Comparison of ENCODE assay signal across 21 cellular contexts in the genomic region with DNA sequence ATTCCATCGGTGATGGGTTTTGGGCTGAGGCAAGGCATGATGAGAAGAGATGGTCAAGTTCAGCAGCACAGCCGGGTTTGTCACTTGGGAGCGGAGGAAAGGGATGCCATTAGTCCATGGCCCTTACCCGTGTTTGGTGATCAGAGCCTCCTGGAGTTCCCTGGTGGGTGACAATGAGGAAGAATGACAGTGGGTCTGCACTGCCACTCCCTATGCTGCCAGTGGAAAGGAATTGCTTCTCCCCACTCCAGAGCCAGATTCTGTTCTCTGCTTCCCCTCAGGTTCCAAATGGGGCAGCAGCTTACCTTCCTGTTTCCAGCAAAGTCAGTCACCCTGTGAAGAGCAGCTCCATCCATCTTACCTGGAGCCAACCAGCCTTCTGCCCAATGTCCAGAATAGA.
A peak's percentile ranks its signal among the peaks of the same experiment; 100 is the strongest.
DNase-seq lines count a peak whose midpoint lies in the region; ATAC-seq and TF ChIP-seq lines count a peak whose summit lies in the region.
"Had no signal": no experiment of that assay in that cellular context is flagged by ENCODE, and none has a peak within 500 bp of the region (broad histone marks: within the 10 kb centered on the region; RNA-seq: fewer than 3 reads in every experiment).

No MANE protein-coding gene starts in this region.

- peak; percentile 3 for DNase-seq in activated CD4-positive, alpha-beta T cell treated with anti-CD3 and anti-CD28 coated beads, Interleukin-2, amount 10 ng/mL, durations not matched to agents 7 days and 5 days
- no peak for DNase-seq in activated CD4-positive, alpha-beta T cell treated with anti-CD3 and anti-CD28 coated beads, Interleukin-2, amount 50 U/mL, for 1 hour
- DNase-seq in Peyer's patch (peak in 2 of 3 donors; percentile 4 to 29), endodermal cell (peak; percentile 20), posterior vena cava (ENCODE audit: low spot score) (peak; percentile 14), WTC11 (ENCODE audit: low spot score) (no peak), HT-29 (ENCODE audit: low spot score) (no peak)
- DNase-seq: AML-193; CD4-positive, alpha-beta memory T cell; DMS153; DMS79; GDM1; HFFc6 had no signal

- H3K4me1 Mint-ChIP-seq in activated CD4-positive, alpha-beta T cell treated with anti-CD3 and anti-CD28 coated beads, Interleukin-2, amount 10 ng/mL, durations not matched to agents 7 days and 5 days, result no peaks in the 10 kb centered on the region
- H3K4me1 Mint-ChIP-seq in endodermal cell, result no peaks in the 10 kb centered on the region
- H3K4me1 Mint-ChIP-seq in WTC11, result no peaks in the 10 kb centered on the region
- H3K4me1 Mint-ChIP-seq: CD14-positive monocyte; CD4-positive, alpha-beta memory T cell; GM23338 had no signal

- H3K27me3 ChIP-seq in Peyer's patch (no peaks in the 10 kb centered on the region), endodermal cell (ENCODE audit: control insufficient read depth, insufficient read depth, low read length, poor library complexity, severe bottlenecking) (peaks cover 4% of the 10 kb centered on the region)
- H3K27me3 ChIP-seq: BLaER1 had no signal

- no peaks in the 10 kb centered on the region for H3K36me3 Mint-ChIP-seq in activated CD4-positive, alpha-beta T cell treated with anti-CD3 and anti-CD28 coated beads, Interleukin-2, amount 10 ng/mL, durations not matched to agents 7 days and 5 days (ENCODE audit: low read depth)
- H3K36me3 Mint-ChIP-seq in endodermal cell (ENCODE audit: low read depth) (no peaks in the 10 kb centered on the region), WTC11 (no peaks in the 10 kb centered on the region)
- H3K36me3 Mint-ChIP-seq: CD14-positive monocyte; CD4-positive, alpha-beta memory T cell had no signal

- intact Hi-C loops in posterior vena cava (cut with DNase I), result no loop called here

- H3K36me3 ChIP-seq in Peyer's patch (no peaks in the 10 kb centered on the region), endodermal cell (ENCODE audit: control insufficient read depth, insufficient read depth, low read length) (no peaks in the 10 kb centered on the region)
- H3K36me3 ChIP-seq: BLaER1 had no signal

- H3K27ac ChIP-seq in Peyer's patch (no peak overlapping the region), endodermal cell (ENCODE audit: low read depth, low read length) (no peak overlapping the region)
- H3K27ac ChIP-seq: 22Rv1, A549, BLaER1 had no signal

- no peak overlapping the region for H3K4me3 ChIP-seq in Peyer's patch
- no peak overlapping the region for H3K4me3 ChIP-seq in endodermal cell (ENCODE audit: low read length)
- H3K4me3 ChIP-seq: A549, BLaER1, GM23338 had no signal

- no peak overlapping the region for H3K9ac ChIP-seq in endodermal cell (ENCODE audit: extremely low read depth, low read length, poor library complexity, severe bottlenecking)
- H3K9ac ChIP-seq: BLaER1 had no signal

- no peak for TF ChIP-seq POLR2A in Peyer's patch (IDR thresholded peaks at IDR 0.05)

- H3K27me3 Mint-ChIP-seq in activated CD4-positive, alpha-beta T cell treated with anti-CD3 and anti-CD28 coated beads, Interleukin-2, amount 10 ng/mL, durations not matched to agents 7 days and 5 days, result peaks cover 3% of the 10 kb centered on the region
- peaks cover 9% of the 10 kb centered on the region for H3K27me3 Mint-ChIP-seq in endodermal cell (ENCODE audit: insufficient read depth)
- no peaks in the 10 kb centered on the region for H3K27me3 Mint-ChIP-seq in WTC11 (ENCODE audit: low read depth)

- WGBS in endodermal cell (ENCODE audit: insufficient coverage in 1 of 2, insufficient read length in 1 of 2), 2 experiments, result 58 to 68% methylated on average over 3 to 4 of the region's 4 CpGs

- TF ChIP-seq CTCF in Peyer's patch (IDR thresholded peaks at IDR 0.05), result no peak
- no peak for TF ChIP-seq CTCF in endodermal cell (conservative IDR thresholded peaks at IDR 0.05)
- TF ChIP-seq CTCF in WTC11 (IDR thresholded peaks at IDR 0.05), result no peak

- no peak overlapping the region for H3K4me3 Mint-ChIP-seq in activated CD4-positive, alpha-beta T cell treated with anti-CD3 and anti-CD28 coated beads, Interleukin-2, amount 10 ng/mL, durations not matched to agents 7 days and 5 days
- no peak overlapping the region for H3K4me3 Mint-ChIP-seq in endodermal cell
- H3K4me3 Mint-ChIP-seq in WTC11, result no peak overlapping the region
- H3K4me3 Mint-ChIP-seq: CD14-positive monocyte; CD4-positive, alpha-beta memory T cell; GM23338; HFFc6 had no signal

- POLR2A ChIA-PET in activated CD4-positive, alpha-beta T cell treated with anti-CD3 and anti-CD28 coated beads, Interleukin-2, amount 10 ng/mL, durations not matched to agents 7 days and 5 days (lab: Charles Lee), result no interaction called here
- POLR2A ChIA-PET in WTC11 (lab: Charles Lee), result no interaction called here

- ATAC-seq in WTC11 (no peak), GM18868 (IDR thresholded peaks at IDR 0.05; ENCODE audit: unreplicated experiment) (no peak)
- ATAC-seq: A549, GM23338, HCT116, HepG2 had no signal

- H3K9me3 ChIP-seq in Peyer's patch (no peaks in the 10 kb centered on the region), endodermal cell (ENCODE audit: control insufficient read depth, low read length) (no peaks in the 10 kb centered on the region)
- H3K9me3 ChIP-seq: A549, BLaER1 had no signal

- H3K4me1 ChIP-seq in Peyer's patch (no peaks in the 10 kb centered on the region), endodermal cell (ENCODE audit: control insufficient read depth, insufficient read depth, low read length) (no peaks in the 10 kb centered on the region)
- H3K4me1 ChIP-seq: A549, BLaER1 had no signal

- CTCF ChIA-PET in activated CD4-positive, alpha-beta T cell treated with anti-CD3 and anti-CD28 coated beads, Interleukin-2, amount 10 ng/mL, durations not matched to agents 7 days and 5 days (lab: Charles Lee), result no interaction called here
- CTCF ChIA-PET in WTC11 (lab: Charles Lee), result no interaction called here

- no peaks in the 10 kb centered on the region for H3K9me3 Mint-ChIP-seq in activated CD4-positive, alpha-beta T cell treated with anti-CD3 and anti-CD28 coated beads, Interleukin-2, amount 10 ng/mL, durations not matched to agents 7 days and 5 days
- no peaks in the 10 kb centered on the region for H3K9me3 Mint-ChIP-seq in endodermal cell
- H3K9me3 Mint-ChIP-seq in WTC11, result peaks cover 9% of the 10 kb centered on the region
- H3K9me3 Mint-ChIP-seq: GM23338, HFFc6 had no signal

- H3K27ac Mint-ChIP-seq in activated CD4-positive, alpha-beta T cell treated with anti-CD3 and anti-CD28 coated beads, Interleukin-2, amount 10 ng/mL, durations not matched to agents 7 days and 5 days, result no peak overlapping the region
- no peak overlapping the region for H3K27ac Mint-ChIP-seq in endodermal cell
- H3K27ac Mint-ChIP-seq in WTC11, result no peak overlapping the region
- H3K27ac Mint-ChIP-seq: CD14-positive monocyte; CD4-positive, alpha-beta memory T cell; GM23338; HFFc6 had no signal

TF ChIP-seq in WTC11, 78 proteins besides CTCF, POLR2A, EP300 and RAD21 (continues in another document):
- TF ChIP-seq, protein P1, sequence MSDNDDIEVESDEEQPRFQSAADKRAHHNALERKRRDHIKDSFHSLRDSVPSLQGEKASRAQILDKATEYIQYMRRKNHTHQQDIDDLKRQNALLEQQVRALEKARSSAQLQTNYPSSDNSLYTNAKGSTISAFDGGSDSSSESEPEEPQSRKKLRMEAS (CRISPR knock-in tag; IDR thresholded peaks at IDR 0.05), result no peak
- TF ChIP-seq TCF7 (CRISPR knock-in tag; IDR thresholded peaks at IDR 0.05; ENCODE audit: low read depth), result no peak
- TF ChIP-seq, protein P2, sequence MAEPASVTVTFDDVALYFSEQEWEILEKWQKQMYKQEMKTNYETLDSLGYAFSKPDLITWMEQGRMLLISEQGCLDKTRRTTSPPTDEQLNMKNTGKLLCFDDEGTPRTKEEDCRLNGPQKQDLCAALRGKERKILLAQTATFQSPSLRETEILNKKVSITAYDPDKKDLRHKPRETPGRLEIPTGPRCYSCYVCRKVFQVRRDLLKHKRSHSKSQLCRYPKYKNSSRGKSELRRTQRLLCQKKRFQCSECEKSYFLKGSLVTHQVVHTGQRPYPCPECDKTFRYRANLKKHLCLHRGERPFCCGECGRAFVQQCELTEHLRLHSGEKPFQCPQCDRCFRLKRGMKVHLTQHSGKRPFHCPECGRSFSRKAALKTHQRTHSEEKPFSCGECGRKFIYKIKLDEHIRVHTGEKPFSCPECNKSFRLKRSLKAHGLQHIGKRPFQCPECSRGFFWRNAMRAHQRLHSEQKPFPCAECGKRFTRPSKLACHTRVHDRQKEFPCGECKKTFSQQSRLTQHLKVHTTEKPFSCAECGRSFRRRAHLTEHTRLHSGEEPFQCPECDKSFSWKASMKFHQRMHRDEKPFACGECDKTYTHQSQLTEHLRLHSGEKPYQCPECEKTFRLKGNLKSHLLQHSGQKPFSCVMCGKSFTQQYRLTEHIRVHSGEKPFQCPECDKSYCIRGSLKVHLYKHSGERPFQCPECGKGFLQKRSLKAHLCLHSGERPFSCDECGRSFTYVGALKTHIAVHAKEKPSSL (CRISPR knock-in tag; conservative IDR thresholded peaks at IDR 0.05), result no peak
- TF ChIP-seq, protein P3, sequence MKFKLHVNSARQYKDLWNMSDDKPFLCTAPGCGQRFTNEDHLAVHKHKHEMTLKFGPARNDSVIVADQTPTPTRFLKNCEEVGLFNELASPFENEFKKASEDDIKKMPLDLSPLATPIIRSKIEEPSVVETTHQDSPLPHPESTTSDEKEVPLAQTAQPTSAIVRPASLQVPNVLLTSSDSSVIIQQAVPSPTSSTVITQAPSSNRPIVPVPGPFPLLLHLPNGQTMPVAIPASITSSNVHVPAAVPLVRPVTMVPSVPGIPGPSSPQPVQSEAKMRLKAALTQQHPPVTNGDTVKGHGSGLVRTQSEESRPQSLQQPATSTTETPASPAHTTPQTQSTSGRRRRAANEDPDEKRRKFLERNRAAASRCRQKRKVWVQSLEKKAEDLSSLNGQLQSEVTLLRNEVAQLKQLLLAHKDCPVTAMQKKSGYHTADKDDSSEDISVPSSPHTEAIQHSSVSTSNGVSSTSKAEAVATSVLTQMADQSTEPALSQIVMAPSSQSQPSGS (CRISPR knock-in tag; IDR thresholded peaks at IDR 0.05; ENCODE audit: borderline replicate concordance, low read depth), result no peak
- no peak for TF ChIP-seq ESRRA (CRISPR knock-in tag; IDR thresholded peaks at IDR 0.05; ENCODE audit: borderline replicate concordance)
- TF ChIP-seq ZNF423 (CRISPR knock-in tag; IDR thresholded peaks at IDR 0.05), result no peak
- TF ChIP-seq ZNF671 (CRISPR knock-in tag; IDR thresholded peaks at IDR 0.05), result no peak
- no peak for TF ChIP-seq MXD4 (CRISPR knock-in tag; IDR thresholded peaks at IDR 0.05; ENCODE audit: borderline replicate concordance)

Comparison
In these comparisons a context has a peak if more than half of its experiments do, and no peak if none do; other contexts are left out.
1. DNase-seq: peak in activated CD4-positive, alpha-beta T cell treated with anti-CD3 and anti-CD28 coated beads, Interleukin-2, amount 10 ng/mL, durations not matched to agents 7 days and 5 days (single experiment), Peyer's patch (2 of 3), endodermal cell (single experiment) and posterior vena cava (single experiment); none in activated CD4-positive, alpha-beta T cell treated with anti-CD3 and anti-CD28 coated beads, Interleukin-2, amount 50 U/mL, for 1 hour (single experiment), WTC11 (single experiment) and HT-29 (single experiment).